In genomic region chr9:73151653-73152382, GRCh38 we compare ENCODE assay signal across 8 cellular contexts. TPM values are rescaled to one million over a fixed set of nuclear protein-coding genes. Genes with fewer than 3 reads are reported as not detected.
DNase-seq lines count a peak whose midpoint lies in the region; ATAC-seq and TF ChIP-seq lines count a peak whose summit lies in the region.

TSS of gene ANXA1 (plus strand) at chr9:73151865. CDS start at chr9:73158536, 6,671 bp downstream.

- H3K27me3 ChIP-seq in HUES64 (ENCODE audit: insufficient read depth, low read length) = no peaks in the 10 kb centered on the region

- no peaks in the 10 kb centered on the region; the same call in 1 of the 2 replicates for H3K36me3 ChIP-seq in HUES64 (ENCODE audit: insufficient read depth, low read length)

- no peaks in the 10 kb centered on the region for H3K27me3 Mint-ChIP-seq in activated T-helper 2 cell treated with anti-CD3 and anti-CD28 coated beads, Interferon-gamma antibody, Interleukin-2, Interleukin-4, amounts not matched to agents 10 μg/mL and 5 μg/mL and 100 μg/mL, durations not matched to agents 14 hours and 24 hours and 36 hours (ENCODE audit: low read depth)

- peaks cover 14% of the 10 kb centered on the region for H3K36me3 Mint-ChIP-seq in activated T-helper 2 cell treated with anti-CD3 and anti-CD28 coated beads, Interferon-gamma antibody, Interleukin-2, Interleukin-4, amounts not matched to agents 10 μg/mL and 5 μg/mL and 100 μg/mL, durations not matched to agents 14 hours and 24 hours and 36 hours (ENCODE audit: low read depth)

- DNase-seq in AG08395 (ENCODE audit: low spot score) (peak; percentile 84), Right ventricle myocardium inferior (ENCODE audit: missing footprints) (no peak), retinal pigment epithelial cell (ENCODE audit: low read depth) (no peak)
- DNase-seq in activated T-helper 2 cell treated with anti-CD3 and anti-CD28 coated beads, Interferon-gamma antibody, Interleukin-2, Interleukin-4, amounts not matched to agents 10 μg/mL and 5 μg/mL and 100 μg/mL, durations not matched to agents 14 hours and 24 hours and 36 hours (ENCODE audit: low spot score) = no peak

- ATAC-seq in Right ventricle myocardium inferior = peak; percentile 79
- ATAC-seq in GM21381 (IDR thresholded peaks at IDR 0.05; ENCODE audit: unreplicated experiment) = no peak
- no peak for ATAC-seq in GM21737 (IDR thresholded peaks at IDR 0.05; ENCODE audit: unreplicated experiment)
- ATAC-seq in HG02678 (IDR thresholded peaks at IDR 0.05; ENCODE audit: unreplicated experiment) = no peak

- WGBS in HUES64 = no CpG with 5 or more reads among the region's 1 CpG

- H3K4me3 ChIP-seq in HUES64 (ENCODE audit: low read length) = peak within 1 kb of the TSS; percentile 44
- H3K4me3 ChIP-seq in retinal pigment epithelial cell (ENCODE audit: low read length) = peak within 1 kb of the TSS; percentile 94

- H3K9me3 ChIP-seq in HUES64 (ENCODE audit: insufficient read depth, low read depth, low read length) = no peaks in the 10 kb centered on the region

- H3K27ac ChIP-seq in HUES64 (ENCODE audit: low read depth, low read length) = peak within 1 kb of the TSS; percentile 88

- peaks cover 57% of the 10 kb centered on the region for H3K4me1 ChIP-seq in HUES64 (ENCODE audit: insufficient read depth, low read length)

- peak within 1 kb of the TSS; percentile 87 for H3K27ac Mint-ChIP-seq in activated T-helper 2 cell treated with anti-CD3 and anti-CD28 coated beads, Interferon-gamma antibody, Interleukin-2, Interleukin-4, amounts not matched to agents 10 μg/mL and 5 μg/mL and 100 μg/mL, durations not matched to agents 14 hours and 24 hours and 36 hours

- peak within 1 kb of the TSS; percentile 72; the same call in 1 of the 2 replicates for H3K9ac ChIP-seq in HUES64 (ENCODE audit: low read depth, low read length)

- no peaks in the 10 kb centered on the region for H3K9me3 Mint-ChIP-seq in activated T-helper 2 cell treated with anti-CD3 and anti-CD28 coated beads, Interferon-gamma antibody, Interleukin-2, Interleukin-4, amounts not matched to agents 10 μg/mL and 5 μg/mL and 100 μg/mL, durations not matched to agents 14 hours and 24 hours and 36 hours

- TF ChIP-seq CTCF in retinal pigment epithelial cell (conservative IDR thresholded peaks at IDR 0.05; ENCODE audit: low read depth, low read length) = no peak

- intact Hi-C loops in activated T-helper 2 cell treated with anti-CD3 and anti-CD28 coated beads, Interferon-gamma antibody, Interleukin-2, Interleukin-4, amounts not matched to agents 10 μg/mL and 5 μg/mL and 100 μg/mL, durations not matched to agents 14 hours and 24 hours and 36 hours (cut with micrococcal nuclease) = loop anchor here (10.0 kb wide), 3 partner anchors 627 to 1297 kb away; partner anchors contain the start of gene TMC1
- intact Hi-C loops in Right ventricle myocardium inferior (cut with DNase I) = loop anchor here (2.0 kb wide), 1 partner anchor 19 kb away; no protein-coding TSS in a partner anchor

- H3K4me3 Mint-ChIP-seq in activated T-helper 2 cell treated with anti-CD3 and anti-CD28 coated beads, Interferon-gamma antibody, Interleukin-2, Interleukin-4, amounts not matched to agents 10 μg/mL and 5 μg/mL and 100 μg/mL, durations not matched to agents 14 hours and 24 hours and 36 hours (ENCODE audit: low read depth) = peak within 1 kb of the TSS; percentile 84

- H3K4me1 Mint-ChIP-seq in activated T-helper 2 cell treated with anti-CD3 and anti-CD28 coated beads, Interferon-gamma antibody, Interleukin-2, Interleukin-4, amounts not matched to agents 10 μg/mL and 5 μg/mL and 100 μg/mL, durations not matched to agents 14 hours and 24 hours and 36 hours (ENCODE audit: low read depth) = peaks cover 71% of the 10 kb centered on the region

RNA-seq across cellular contexts. Expression of gene ANXA1, which starts in this region (rescaled TPM):
- 8.1 TPM for polyA plus RNA-seq in HUES64 (2013, experiment 1 of 2)
- 7.5 TPM for polyA plus RNA-seq in HUES64 (2013, experiment 2 of 2)
- 28.6 and 32.2 TPM in 2 replicates for total RNA-seq in activated T-helper 2 cell treated with anti-CD3 and anti-CD28 coated beads, Interferon-gamma antibody, Interleukin-2, Interleukin-4, amounts not matched to agents 10 μg/mL and 5 μg/mL and 100 μg/mL, durations not matched to agents 14 hours and 24 hours and 36 hours
- 75.7 TPM for total RNA-seq in Right ventricle myocardium inferior
